ENCODE assay signal across 8 cellular contexts in the genomic region with DNA sequence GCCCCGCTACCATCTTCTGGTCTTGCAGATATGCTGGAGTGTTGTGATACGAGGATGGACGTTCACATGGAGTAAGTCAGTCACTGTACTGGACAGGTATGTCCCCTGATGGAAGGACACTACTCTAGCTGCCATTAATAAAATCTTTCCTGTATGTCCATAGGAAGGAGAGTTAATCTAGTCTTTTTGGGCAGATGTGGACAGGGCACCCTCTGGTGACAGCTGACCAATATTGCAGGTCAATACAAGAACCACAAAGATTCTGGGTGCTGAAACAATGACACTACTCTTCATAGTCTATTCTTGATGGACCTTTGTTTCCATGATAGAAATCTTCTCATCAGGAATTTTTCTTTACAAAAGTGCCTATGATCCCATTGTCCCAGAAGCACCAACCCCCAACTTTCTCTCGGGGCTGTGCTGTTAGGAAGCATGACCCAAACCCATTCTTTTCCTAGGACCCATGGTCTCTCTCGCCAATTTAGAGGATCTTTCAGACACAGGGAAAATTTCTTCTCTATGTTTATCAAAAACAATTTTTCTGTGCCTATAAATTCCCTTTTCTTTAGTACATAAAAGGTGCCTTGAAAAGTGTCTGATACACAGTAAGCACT.
DNase-seq lines count a peak whose midpoint lies in the region; ATAC-seq and TF ChIP-seq lines count a peak whose summit lies in the region.

No MANE protein-coding gene starts in this region.

- H3K27me3 Mint-ChIP-seq in activated CD4-positive, alpha-beta memory T cell treated with anti-CD3 and anti-CD28 coated beads for 36 hours: no peaks in the 10 kb centered on the region
- H3K27me3 Mint-ChIP-seq in activated CD4-positive, alpha-beta memory T cell treated with anti-CD3 and anti-CD28 coated beads, Interleukin-2, amount 10 ng/mL, durations not matched to agents 7 days and 5 days: no peaks in the 10 kb centered on the region
- H3K27me3 Mint-ChIP-seq in brain (peaks cover 4% of the 10 kb centered on the region), neural progenitor cell (ENCODE audit: insufficient read depth, low read depth) (no peaks in the 10 kb centered on the region)

- no peaks in the 10 kb centered on the region for H3K4me1 Mint-ChIP-seq in activated CD4-positive, alpha-beta memory T cell treated with anti-CD3 and anti-CD28 coated beads for 36 hours (ENCODE audit: low read depth)
- H3K4me1 Mint-ChIP-seq in activated CD4-positive, alpha-beta memory T cell treated with anti-CD3 and anti-CD28 coated beads, Interleukin-2, amount 10 ng/mL, durations not matched to agents 7 days and 5 days: no peaks in the 10 kb centered on the region
- H3K4me1 Mint-ChIP-seq in brain: no peaks in the 10 kb centered on the region
- H3K4me1 Mint-ChIP-seq in neural progenitor cell: no peaks in the 10 kb centered on the region

- H3K79me2 ChIP-seq in neural progenitor cell (ENCODE audit: low read depth): no peaks in the 10 kb centered on the region

- H3K4me2 ChIP-seq in neural progenitor cell: no peak overlapping the region

- no peaks in the 10 kb centered on the region for H3K36me3 ChIP-seq in neural progenitor cell
- no peaks in the 10 kb centered on the region for H3K36me3 ChIP-seq in gastroesophageal sphincter

- no peak for ATAC-seq in gastroesophageal sphincter

- H3K27ac Mint-ChIP-seq in activated CD4-positive, alpha-beta memory T cell treated with anti-CD3 and anti-CD28 coated beads for 36 hours: no peak overlapping the region
- no peak overlapping the region for H3K27ac Mint-ChIP-seq in activated CD4-positive, alpha-beta memory T cell treated with anti-CD3 and anti-CD28 coated beads, Interleukin-2, amount 10 ng/mL, durations not matched to agents 7 days and 5 days
- H3K27ac Mint-ChIP-seq in brain: peak overlapping the region in 1 of 5 experiments; percentile 59
- H3K27ac Mint-ChIP-seq in neural progenitor cell: no peak overlapping the region

- CTCF ChIA-PET in activated CD4-positive, alpha-beta memory T cell treated with anti-CD3 and anti-CD28 coated beads for 36 hours (lab: Charles Lee): no interaction called here
- CTCF ChIA-PET in activated CD4-positive, alpha-beta memory T cell treated with anti-CD3 and anti-CD28 coated beads, Interleukin-2, amount 10 ng/mL, durations not matched to agents 7 days and 5 days (lab: Charles Lee): interaction anchor here (0.7 kb wide), 1 partner anchor 1157 kb away, joined by 3 read pairs; no protein-coding TSS in a partner anchor

- WGBS in gastroesophageal sphincter (ENCODE audit: low coverage in 1 of 2), 2 donors: 86 to 88% methylated on average over 5 of the region's 5 CpGs

- no peaks in the 10 kb centered on the region for H3K9me3 Mint-ChIP-seq in activated CD4-positive, alpha-beta memory T cell treated with anti-CD3 and anti-CD28 coated beads for 36 hours
- no peaks in the 10 kb centered on the region for H3K9me3 Mint-ChIP-seq in activated CD4-positive, alpha-beta memory T cell treated with anti-CD3 and anti-CD28 coated beads, Interleukin-2, amount 10 ng/mL, durations not matched to agents 7 days and 5 days
- H3K9me3 Mint-ChIP-seq in brain (peaks cover 0 to 6% (median 0%) of the 10 kb centered on the region in 5 experiments), neural progenitor cell (peaks cover 2% of the 10 kb centered on the region)

- in situ Hi-C loops in KBM-7 (cut with MboI; ENCODE audit: low pct_unique_long_range_greater_than_20kb, low sequenced_read_pairs): no loop called here

- H3F3A ChIP-seq in neural progenitor cell (ENCODE audit: low read depth): no peaks in the 10 kb centered on the region

- intact Hi-C loops in activated CD4-positive, alpha-beta memory T cell treated with anti-CD3 and anti-CD28 coated beads for 36 hours (cut with micrococcal nuclease): no loop called here

- no peak overlapping the region for H3K4me3 ChIP-seq in neural progenitor cell
- no peak overlapping the region for H3K4me3 ChIP-seq in gastroesophageal sphincter

- H4K20me1 ChIP-seq in neural progenitor cell (ENCODE audit: low read depth): no peaks in the 10 kb centered on the region

- no peak overlapping the region for H3K27ac ChIP-seq in neural progenitor cell
- no peak overlapping the region for H3K27ac ChIP-seq in gastroesophageal sphincter

- TF ChIP-seq POLR2A in gastroesophageal sphincter (IDR thresholded peaks at IDR 0.05): no peak

- H3K9me3 ChIP-seq in neural progenitor cell (ENCODE audit: low read depth) (no peaks in the 10 kb centered on the region), gastroesophageal sphincter (no peaks in the 10 kb centered on the region)

- no peak overlapping the region for H3K4me3 Mint-ChIP-seq in activated CD4-positive, alpha-beta memory T cell treated with anti-CD3 and anti-CD28 coated beads for 36 hours
- no peak overlapping the region for H3K4me3 Mint-ChIP-seq in activated CD4-positive, alpha-beta memory T cell treated with anti-CD3 and anti-CD28 coated beads, Interleukin-2, amount 10 ng/mL, durations not matched to agents 7 days and 5 days
- H3K4me3 Mint-ChIP-seq in brain (no peak overlapping the region), neural progenitor cell (no peak overlapping the region)

- no peaks in the 10 kb centered on the region for H3K27me3 ChIP-seq in neural progenitor cell
- no peaks in the 10 kb centered on the region for H3K27me3 ChIP-seq in gastroesophageal sphincter

- H2AFZ ChIP-seq in neural progenitor cell (replicated peaks): peak overlapping the region; percentile 74

- no peaks in the 10 kb centered on the region for H3K36me3 Mint-ChIP-seq in activated CD4-positive, alpha-beta memory T cell treated with anti-CD3 and anti-CD28 coated beads for 36 hours
- no peaks in the 10 kb centered on the region for H3K36me3 Mint-ChIP-seq in activated CD4-positive, alpha-beta memory T cell treated with anti-CD3 and anti-CD28 coated beads, Interleukin-2, amount 10 ng/mL, durations not matched to agents 7 days and 5 days (ENCODE audit: low read depth)
- no peaks in the 10 kb centered on the region for H3K36me3 Mint-ChIP-seq in brain
- H3K36me3 Mint-ChIP-seq in neural progenitor cell: no peaks in the 10 kb centered on the region

- TF ChIP-seq EP300 in gastroesophageal sphincter (IDR thresholded peaks at IDR 0.05): no peak

- H3K9ac ChIP-seq in neural progenitor cell: no peak overlapping the region

- DNase-seq in activated CD4-positive, alpha-beta memory T cell treated with anti-CD3 and anti-CD28 coated beads for 36 hours: peak; percentile 10
- no peak for DNase-seq in activated CD4-positive, alpha-beta memory T cell treated with anti-CD3 and anti-CD28 coated beads, Interleukin-2, amount 10 ng/mL, durations not matched to agents 7 days and 5 days
- DNase-seq in KBM-7 (peak; percentile 32), neural progenitor cell (ENCODE audit: low spot score) (peak; percentile 51), activated gamma-delta T cell treated with Interleukin-2 at 50 U/mL for 16 hours (no peak)
- no peak for DNase-seq in activated CD4-positive, CD25-positive, alpha-beta regulatory T cell treated with anti-CD3 and anti-CD28 coated beads, Interleukin-2, amount 50 U/mL, for 72 hours

- peak; percentile 55 to 70 for TF ChIP-seq CTCF in brain (conservative IDR thresholded peaks at IDR 0.05)
- TF ChIP-seq CTCF in neural progenitor cell (IDR thresholded peaks at IDR 0.05): peak; percentile 83
- peak in 1 of 4 experiments; percentile 33 for TF ChIP-seq CTCF in gastroesophageal sphincter (IDR thresholded peaks at IDR 0.05)

- POLR2A ChIA-PET in activated CD4-positive, alpha-beta memory T cell treated with anti-CD3 and anti-CD28 coated beads for 36 hours (lab: Charles Lee): no interaction called here
- POLR2A ChIA-PET in activated CD4-positive, alpha-beta memory T cell treated with anti-CD3 and anti-CD28 coated beads, Interleukin-2, amount 10 ng/mL, durations not matched to agents 7 days and 5 days (lab: Charles Lee): no interaction called here

- no peaks in the 10 kb centered on the region for H3K4me1 ChIP-seq in neural progenitor cell
- peaks cover 0 to 18% (median 0%) of the 10 kb centered on the region in 3 donors for H3K4me1 ChIP-seq in gastroesophageal sphincter

Comparison
In these comparisons a context has a peak if more than half of its experiments do, and no peak if none do; other contexts are left out.
1. DNase-seq: peak in activated CD4-positive, alpha-beta memory T cell treated with anti-CD3 and anti-CD28 coated beads for 36 hours (single experiment), KBM-7 (single experiment) and neural progenitor cell (single experiment); none in activated CD4-positive, alpha-beta memory T cell treated with anti-CD3 and anti-CD28 coated beads, Interleukin-2, amount 10 ng/mL, durations not matched to agents 7 days and 5 days (single experiment), activated CD4-positive, CD25-positive, alpha-beta regulatory T cell treated with anti-CD3 and anti-CD28 coated beads, Interleukin-2, amount 50 U/mL, for 72 hours (single experiment) and activated gamma-delta T cell treated with Interleukin-2 at 50 U/mL for 16 hours (single experiment).